In the genomic region with DNA sequence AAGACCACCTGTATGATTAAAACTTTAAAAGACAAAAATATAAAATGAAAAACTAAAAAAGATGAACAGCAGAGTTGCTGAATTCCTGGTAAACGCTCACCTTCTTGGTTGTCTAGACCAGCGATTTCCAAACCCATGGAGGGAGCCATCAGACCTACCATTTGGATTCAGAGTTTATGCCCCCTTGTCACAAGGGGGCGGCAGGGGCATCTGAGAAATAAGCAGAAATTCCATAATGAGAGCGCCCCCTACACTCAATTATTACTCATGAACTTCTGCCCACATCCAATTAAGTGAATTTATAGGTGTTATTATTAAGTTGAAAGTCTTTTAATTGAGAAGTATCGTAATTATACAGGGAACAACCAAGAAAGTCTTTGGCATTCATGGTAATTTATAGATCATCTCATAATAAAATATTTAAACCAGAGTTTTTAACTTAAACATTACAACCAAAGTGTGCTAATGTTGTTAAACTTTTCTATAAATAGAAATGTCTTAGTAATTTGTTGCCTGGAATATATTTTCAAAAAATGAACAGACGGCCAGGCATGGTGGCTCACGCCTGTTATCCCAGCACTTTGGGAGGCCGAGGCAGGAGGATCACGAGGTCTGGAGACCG, we compare ENCODE assay signal across 8 cellular contexts. TPM values are rescaled to one million over a fixed set of nuclear protein-coding genes. Genes with fewer than 3 reads are reported as not detected.
A peak's percentile ranks its signal among the peaks of the same experiment; 100 is the strongest.
DNase-seq lines count a peak whose midpoint lies in the region; ATAC-seq, FAIRE-seq and TF ChIP-seq lines count a peak whose summit lies in the region.

No MANE protein-coding gene starts in this region.

- POLR2A ChIA-PET in K562 (lab: Yijun Ruan, JAX), result no interaction called here

- H3K9me3 ChIP-seq in K562 (replicated peaks; ENCODE audit: control insufficient read depth, insufficient read depth, low read depth, low read length), result no peaks in the 10 kb centered on the region

- peak; percentile 84 for ATAC-seq in K562

- no TSS peak for BruUV-seq in K562 (replicated peaks; lab: Mats Ljungman, UMichigan)

- 11% methylated on average over 9 of the region's 10 CpGs for WGBS in K562 (ENCODE audit: insufficient coverage, low coverage, missing lambda C conversion rate)

- no peak overlapping the region for H3K4me3 ChIP-seq in K562

- no peak overlapping the region for H2AFZ ChIP-seq in K562 (ENCODE audit: low read depth, low read length)

- no peaks in the 10 kb centered on the region for H3K9me1 ChIP-seq in K562 (ENCODE audit: control insufficient read depth, insufficient read depth, low read length)

- H3K36me3 ChIP-seq in K562 (ENCODE audit: control insufficient read depth, insufficient read depth, low read length), result no peaks in the 10 kb centered on the region

- peak; percentile 81 to 100 (median 99) for TF ChIP-seq CTCF in K562 (IDR thresholded peaks at IDR 0.05 in 2 of 3, conservative IDR thresholded peaks at IDR 0.05 in 1 of 3; ENCODE audit: insufficient read depth in 2 of 3, low read depth in 1 of 3, low read length in 3 of 3)

- CTCF ChIA-PET in K562 (lab: Yijun Ruan, JAX; ENCODE audit: low intra/inter-chr PET ratio), result interaction anchor here (0.7 to 1.2 kb wide), 4 partner anchors 22 to 827 kb away, joined by 4 to 8 read pairs (median 6); no protein-coding TSS in a partner anchor

- no peak overlapping the region for H3K27ac ChIP-seq in K562 (ENCODE audit: extremely low read depth, low read depth, low read length)

- no peak for TF ChIP-seq POLR2A in K562 (conservative IDR thresholded peaks at IDR 0.05)
- no peak for TF ChIP-seq POLR2A in GM12892 (IDR thresholded peaks at IDR 0.05; ENCODE audit: low read depth, low read length)

- TF ChIP-seq EP300 in K562 (IDR thresholded peaks at IDR 0.05; ENCODE audit: low read length), result no peak

- no peaks in the 10 kb centered on the region for H3K79me2 ChIP-seq in K562 (ENCODE audit: control insufficient read depth, insufficient read depth, low read length)

- no peaks in the 10 kb centered on the region; a peak in 1 of 5 replicates for H3K27me3 ChIP-seq in K562 (ENCODE audit: control insufficient read depth in 2 of 2, insufficient read depth in 2 of 2, low read length in 2 of 2)

- in situ Hi-C loops in K562 (cut with MboI), result no loop called here

- FAIRE-seq in K562 (lab: Jason Lieb, UNC), result peak; percentile 48
- FAIRE-seq in GM12892 (lab: Jason Lieb, UNC), result no peak

- H4K20me1 ChIP-seq in K562 (replicated peaks; ENCODE audit: control insufficient read depth, insufficient read depth, low read length), result no peaks in the 10 kb centered on the region

- H3K4me1 ChIP-seq in K562 (replicated peaks in 1 of 2; ENCODE audit: control insufficient read depth in 2 of 2, insufficient read depth in 2 of 2, low read length in 2 of 2), result no peaks in the 10 kb centered on the region

- intact Hi-C loops in K562 (cut with micrococcal nuclease), result loop anchor here (5.0 to 10.0 kb wide), 3 partner anchors 211 to 404 kb away; partner anchors contain the start of gene SPIN1

- DNase-seq in EH (ENCODE audit: low read depth) (peak; percentile 81), LHCN-M2 (ENCODE audit: low read depth) (peak; percentile 77), T-helper 2 cell (peak in 3 of 5 experiments; percentile 19 to 71 (median 35)), K562 (ENCODE audit: extremely low read depth in 1 of 4, low spot score in 3 of 4) (peak; percentile 36 to 76 (median 42)), left kidney (ENCODE audit: low read depth, low spot score) (peak; percentile 79), GM12892 (ENCODE audit: insufficient read length) (no peak), occipital lobe (lab: John Stamatoyannopoulos, UW) (no peak)
- DNase-seq in stimulated activated naive CD4-positive, alpha-beta T cell treated with Interleukin-2 at 50 U/mL for 16 hours (lab: John Stamatoyannopoulos, UW), result peak; percentile 11

- H3K9ac ChIP-seq in K562 (ENCODE audit: insufficient read depth in 1 of 2, low read depth in 2 of 2, low read length in 2 of 2), result no peak overlapping the region

- TF ChIP-seq RAD21 in K562 (CRISPR knock-in tag; conservative IDR thresholded peaks at IDR 0.05 in 1 of 2, IDR thresholded peaks at IDR 0.05 in 1 of 2), result peak; percentile 59 to 75

- no peak overlapping the region for H3K4me2 ChIP-seq in K562 (ENCODE audit: insufficient read depth, low read length)

TF ChIP-seq in K562, 482 proteins besides CTCF, POLR2A, EP300 and RAD21 (continues in another document):
- TF ChIP-seq SMC3 (conservative IDR thresholded peaks at IDR 0.05; ENCODE audit: insufficient read depth, low read depth, low read length) (peak; percentile 65; the same call in 1 of the 2 replicates), ETV5 (CRISPR knock-in tag; IDR thresholded peaks at IDR 0.05; ENCODE audit: low read depth) (no peak), SIX5 (IDR thresholded peaks at IDR 0.05; ENCODE audit: borderline replicate concordance in 1 of 2, insufficient read depth in 1 of 2, low read depth in 1 of 2, low read length in 2 of 2) (no peak), TEAD4 (IDR thresholded peaks at IDR 0.05; ENCODE audit: low read length) (peak; percentile 56; the same call in 1 of the 2 replicates), TEAD4 (CRISPR knock-in tag; IDR thresholded peaks at IDR 0.05; ENCODE audit: borderline replicate concordance) (no peak), IFI16 (CRISPR knock-in tag; IDR thresholded peaks at IDR 0.05) (no peak), JUND (IDR thresholded peaks at IDR 0.05; ENCODE audit: borderline replicate concordance, low read depth, low read length) (no peak), JUND (tag; IDR thresholded peaks at IDR 0.05; ENCODE audit: borderline replicate concordance, low read depth, low read length) (no peak), PML (IDR thresholded peaks at IDR 0.05; ENCODE audit: low read length) (no peak), ZNF592 (IDR thresholded peaks at IDR 0.05) (peak; percentile 46; the same call in 1 of the 2 replicates)

RNA-seq across cellular contexts. Expression of gene SPATA31C2, which starts 35.2 kb away (rescaled TPM):
- not detected in 2 replicates for total RNA-seq in LHCN-M2 (2014; rRNA removed)
- polyA plus RNA-seq in LHCN-M2 (2012), result not detected
- 0.18 and 0.25 TPM in 2 replicates for total RNA-seq in K562 (2011; cell fraction: chromatin; rRNA removed; ENCODE audit: low replicate concordance)
- total RNA-seq in K562 (2011; cell fraction: nucleolus; rRNA removed), result 0.13 and 0.17 TPM in 2 replicates
- total RNA-seq in K562 (2011; cell fraction: nucleoplasm; rRNA removed), result 0.29 TPM in 1 of 2 replicates, not detected in the other
- 0.04 and 0.14 TPM in 2 replicates for total RNA-seq in K562 (2014; rRNA removed)
- total RNA-seq in K562 (2014; rRNA removed; fragmentation: Illumina TruSeq; extraction: Trizol), result 0.04 and 0.06 TPM in 2 replicates
- total RNA-seq in K562 (2015; rRNA removed; fragmentation: Illumina TruSeq; extraction: Trizol), result 0.04 and 0.08 TPM in 2 replicates
- total RNA-seq in K562 (2021), result 0.04 and 0.16 TPM in 2 replicates
- polyA plus RNA-seq in K562 (2011; rRNA removed), result 0.06 TPM in 1 of 2 replicates, not detected in the other
- polyA plus RNA-seq in K562 (2011; cell fraction: cytosol; rRNA removed), result 0.03 and 0.07 TPM in 2 replicates
- polyA plus RNA-seq in K562 (2011; cell fraction: nucleus; rRNA removed), result 0.06 TPM in 2 replicates
- 0.21 and 0.33 TPM in 2 replicates for polyA plus RNA-seq in K562 (2012)
- 0.16 and 0.17 TPM in 2 replicates for polyA plus RNA-seq in K562 (2014; fragmentation: Illumina TruSeq; extraction: Trizol)
- polyA plus RNA-seq in K562 (2014; fragmentation: Nextera tagmentation; extraction: Ambion mirVana), result under 1 TPM; 0.23 to 0.27 TPM
- polyA plus RNA-seq in K562 (2014; rRNA removed), result 0.03 and 0.21 TPM in 2 replicates
- 0.04 and 0.06 TPM in 2 replicates for polyA minus RNA-seq in K562 (2011; rRNA and poly(A)+ RNA removed)
- polyA minus RNA-seq in K562 (2011; cell fraction: cytosol; rRNA and poly(A)+ RNA removed), result not detected in 2 replicates
- 0.11 TPM in 1 of 2 replicates, not detected in the other for polyA minus RNA-seq in K562 (2011; cell fraction: nucleus; rRNA and poly(A)+ RNA removed)
- polyA plus RNA-seq in GM12892 (2012; ENCODE audit: missing spikeins), result not detected
- not detected for total RNA-seq in occipital lobe

Comparison
In these comparisons a context has a peak if more than half of its experiments do, and no peak if none do; other contexts are left out.
1. DNase-seq: peak in EH (single experiment), LHCN-M2 (single experiment), T-helper 2 cell (3 of 5), K562 (4 of 4), left kidney (single experiment) and stimulated activated naive CD4-positive, alpha-beta T cell treated with Interleukin-2 at 50 U/mL for 16 hours (single experiment); none in GM12892 (single experiment) and occipital lobe (single experiment).